Comparison of ENCODE assay signal across 1 cellular context in genomic region chr12:30719060-30719459, GRCh38.
A peak's percentile ranks its signal among the peaks of the same experiment; 100 is the strongest.
TF ChIP-seq lines count a peak whose summit lies in the region.

No MANE protein-coding gene starts in this region.

TF ChIP-seq in HepG2, 621 proteins besides CTCF, POLR2A, EP300 and RAD21:
- TF ChIP-seq ZHX1 (CRISPR knock-in tag; IDR thresholded peaks at IDR 0.05; ENCODE audit: low read depth) = no peak
- no peak for TF ChIP-seq ZNF605 (CRISPR knock-in tag; IDR thresholded peaks at IDR 0.05)
- 0 out of 2 replicates have a peak, but pooled peaks have one; percentile 2 for TF ChIP-seq MAFF (IDR thresholded peaks at IDR 0.05; ENCODE audit: low read depth, low read length)
- no peak for TF ChIP-seq ZNF503 (CRISPR knock-in tag; IDR thresholded peaks at IDR 0.05)
- TF ChIP-seq CEBPG (CRISPR knock-in tag; IDR thresholded peaks at IDR 0.05) = no peak
- TF ChIP-seq MAFK (conservative IDR thresholded peaks at IDR 0.05 in 1 of 2, IDR thresholded peaks at IDR 0.05 in 1 of 2; ENCODE audit: low read length in 2 of 2) = 0 out of 4 replicates have a peak, but pooled peaks of 1 of the 2 experiments have one; percentile 3
